ENCODE assay signal across 13 cellular contexts in the genomic region with DNA sequence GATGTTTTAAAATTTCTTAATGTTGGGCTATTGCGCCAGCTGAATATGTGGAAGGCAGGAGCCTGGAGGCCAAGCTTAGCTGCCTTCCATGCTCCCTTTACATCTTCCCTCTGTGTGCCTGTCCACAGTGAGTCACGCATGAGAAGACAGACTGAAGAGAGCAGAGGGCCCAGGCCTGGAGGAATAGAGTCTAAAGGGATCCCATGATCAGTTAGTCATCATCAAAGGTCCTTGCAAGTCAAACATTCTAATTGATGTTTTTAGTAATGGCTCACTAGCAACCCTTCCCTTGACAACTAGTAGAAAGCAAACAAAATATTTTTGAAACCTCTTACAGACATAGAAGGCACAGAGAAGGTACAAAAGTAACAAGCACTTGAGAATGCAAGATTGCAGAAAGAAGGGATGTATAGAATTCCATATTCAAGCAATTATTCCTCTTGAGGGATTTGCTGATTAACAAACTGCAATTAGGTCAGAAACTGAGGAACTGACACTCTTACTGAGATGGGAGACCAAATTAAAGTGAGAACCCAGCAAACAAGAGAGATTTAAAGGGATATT. TPM values are rescaled to one million over a fixed set of nuclear protein-coding genes. Genes with fewer than 3 reads are reported as not detected.
DNase-seq lines count a peak whose midpoint lies in the region; ATAC-seq and TF ChIP-seq lines count a peak whose summit lies in the region.
"Had no signal": no experiment of that assay in that cellular context is flagged by ENCODE, and none has a peak within 500 bp of the region (broad histone marks: within the 10 kb centered on the region; RNA-seq: fewer than 3 reads in every experiment).

No MANE protein-coding gene starts in this region.

- ATAC-seq in Panc1 = no peak
- ATAC-seq in upper lobe of right lung = peak; percentile 71
- ATAC-seq in GM19455 (IDR thresholded peaks at IDR 0.05; ENCODE audit: unreplicated experiment) = no peak
- ATAC-seq: Right ventricle myocardium inferior had no signal

- POLR2A ChIA-PET in MCF 10A (lab: Yijun Ruan, JAX) (no interaction called here), Panc1 (lab: Charles Lee) (no interaction called here)

- DNase-seq in MCF 10A (ENCODE audit: unreplicated experiment) (peak; percentile 23), breast epithelium (ENCODE audit: low spot score in 2 of 2) (no peak), Panc1 (ENCODE audit: low read depth, low spot score) (peak; percentile 38), fibroblast of villous mesenchyme (ENCODE audit: low read depth) (peak; percentile 86), upper lobe of right lung (no peak), transverse colon (no peak), D341Med (ENCODE audit: low spot score) (no peak)
- DNase-seq: activated CD4-positive, CD25-positive, alpha-beta regulatory T cell; activated effector memory CD4-positive, alpha-beta T cell treated with Interleukin-2 at 50 U/mL for 16 hours; CD4-positive, alpha-beta memory T cell; colonic mucosa had no signal

- H3K27ac Mint-ChIP-seq in MCF 10A (ENCODE audit: low read depth, unreplicated experiment) = no peak overlapping the region
- H3K27ac Mint-ChIP-seq: CD4-positive, alpha-beta memory T cell had no signal

- no peak overlapping the region for H3K4me3 Mint-ChIP-seq in MCF 10A (ENCODE audit: unreplicated experiment)
- H3K4me3 Mint-ChIP-seq: CD4-positive, alpha-beta memory T cell had no signal

- no peak overlapping the region for H3K27ac ChIP-seq in breast epithelium
- H3K27ac ChIP-seq in Panc1 (ENCODE audit: low read length) = no peak overlapping the region
- H3K27ac ChIP-seq in upper lobe of right lung = no peak overlapping the region
- H3K27ac ChIP-seq in transverse colon = no peak overlapping the region
- H3K27ac ChIP-seq: colonic mucosa had no signal

- no peaks in the 10 kb centered on the region for H3K36me3 Mint-ChIP-seq in MCF 10A (ENCODE audit: insufficient read depth, unreplicated experiment)

- H3K36me3 ChIP-seq in breast epithelium (peaks cover 3% of the 10 kb centered on the region), Panc1 (ENCODE audit: control insufficient read depth, insufficient read depth, low read length) (no peaks in the 10 kb centered on the region), upper lobe of right lung (no peaks in the 10 kb centered on the region), transverse colon (no peaks in the 10 kb centered on the region)
- H3K36me3 ChIP-seq: colonic mucosa had no signal

- no peaks in the 10 kb centered on the region for H3K9me3 Mint-ChIP-seq in MCF 10A (ENCODE audit: unreplicated experiment)

- no peak for TF ChIP-seq EP300 in transverse colon (IDR thresholded peaks at IDR 0.05; ENCODE audit: low read depth)

- H3K27me3 Mint-ChIP-seq in MCF 10A (ENCODE audit: insufficient read depth, unreplicated experiment) = peaks cover 44% of the 10 kb centered on the region

- H3K27me3 ChIP-seq in breast epithelium = no peaks in the 10 kb centered on the region
- no peaks in the 10 kb centered on the region for H3K27me3 ChIP-seq in Panc1 (ENCODE audit: control insufficient read depth, insufficient read depth, low read length)
- no peaks in the 10 kb centered on the region for H3K27me3 ChIP-seq in upper lobe of right lung
- H3K27me3 ChIP-seq in transverse colon = no peaks in the 10 kb centered on the region
- H3K27me3 ChIP-seq: colonic mucosa had no signal

- CTCF ChIA-PET in MCF 10A (lab: Yijun Ruan, JAX) (no interaction called here), Panc1 (lab: Charles Lee) (no interaction called here)

- in situ Hi-C loops in Panc1 (cut with HindIII; ENCODE audit: low pct_unique_long_range_greater_than_20kb, low sequenced_read_pairs) (no loop called here), transverse colon (cut with MboI; ENCODE audit: low pct_ligation_motif_present in 1 of 4, low pct_unique_long_range_greater_than_20kb in 1 of 4, low sequenced_read_pairs in 3 of 4) (no loop called here)

- H3K4me1 Mint-ChIP-seq in MCF 10A (ENCODE audit: insufficient read depth, unreplicated experiment) = no peaks in the 10 kb centered on the region

- H3K4me3 ChIP-seq in breast epithelium = no peak overlapping the region
- H3K4me3 ChIP-seq in Panc1 (ENCODE audit: low read depth in 2 of 2, low read length in 2 of 2) = no peak overlapping the region
- H3K4me3 ChIP-seq in fibroblast of villous mesenchyme (ENCODE audit: low read depth, low read length) = no peak overlapping the region
- no peak overlapping the region for H3K4me3 ChIP-seq in upper lobe of right lung
- no peak overlapping the region for H3K4me3 ChIP-seq in transverse colon
- H3K4me3 ChIP-seq: colonic mucosa had no signal

- 72 to 73% methylated on average over 2 of the region's 2 CpGs for WGBS in transverse colon (ENCODE audit: low coverage in 1 of 2), 2 donors

- no peak for TF ChIP-seq POLR2A in breast epithelium (IDR thresholded peaks at IDR 0.05)
- TF ChIP-seq POLR2A in transverse colon (IDR thresholded peaks at IDR 0.05) = no peak

- no TSS peak for BruUV-seq in MCF 10A (replicated peaks; lab: Mats Ljungman, UMichigan)
- BruUV-seq in Panc1 (replicated peaks; lab: Mats Ljungman, UMichigan) = no TSS peak

- peaks cover 0 to 4% of the 10 kb centered on the region in 2 donors for H3K9me3 ChIP-seq in breast epithelium
- H3K9me3 ChIP-seq in Panc1 (ENCODE audit: control insufficient read depth, insufficient read depth, low read depth, low read length) = no peaks in the 10 kb centered on the region
- no peaks in the 10 kb centered on the region for H3K9me3 ChIP-seq in upper lobe of right lung
- H3K9me3 ChIP-seq in transverse colon = no peaks in the 10 kb centered on the region
- H3K9me3 ChIP-seq: colonic mucosa had no signal

- H3K4me1 ChIP-seq in breast epithelium (no peaks in the 10 kb centered on the region), Panc1 (ENCODE audit: control insufficient read depth, insufficient read depth, low read length) (no peaks in the 10 kb centered on the region), upper lobe of right lung (no peaks in the 10 kb centered on the region), transverse colon (no peaks in the 10 kb centered on the region)
- H3K4me1 ChIP-seq: colonic mucosa had no signal

- TF ChIP-seq CTCF in MCF 10A (IDR thresholded peaks at IDR 0.05; ENCODE audit: unreplicated experiment) (no peak), breast epithelium (IDR thresholded peaks at IDR 0.05) (no peak), Panc1 (IDR thresholded peaks at IDR 0.05) (no peak), fibroblast of villous mesenchyme (IDR thresholded peaks at IDR 0.05; ENCODE audit: insufficient read depth, low read depth, low read length) (no peak), upper lobe of right lung (IDR thresholded peaks at IDR 0.05) (no peak), transverse colon (IDR thresholded peaks at IDR 0.05) (no peak)

- intact Hi-C loops in MCF 10A (cut with micrococcal nuclease) (no loop called here), breast epithelium (cut with DNase I; ENCODE audit: low total_unique reads) (no loop called here), Panc1 (cut with micrococcal nuclease; ENCODE audit: unreplicated experiment) (no loop called here), upper lobe of right lung (cut with DNase I) (no loop called here), transverse colon (cut with DNase I; ENCODE audit: low total_unique reads) (no loop called here)

RNA-seq across cellular contexts. Expression of a gene that starts 30.7 kb away (rescaled TPM):
- not detected in 2 replicates for total RNA-seq in MCF 10A (2022)
- total RNA-seq in breast epithelium = 10 to 100 TPM in 1 of 3 donors, 1 to 10 TPM in 2; 3.5 to 30.1 (median 6.2) TPM
- total RNA-seq in Panc1 (2021; ENCODE audit: unreplicated experiment) = 0.21 TPM
- polyA plus RNA-seq in Panc1 (2012; ENCODE audit: insufficient read length) = not detected
- 3.2 and 4.3 TPM in 2 replicates for total RNA-seq in fibroblast of villous mesenchyme
- total RNA-seq in upper lobe of right lung = 19.2 TPM
- 1 to 10 TPM in 3 of 4 donors, not detected in 1; 2.5 to 7.6 (median 6.4) TPM for total RNA-seq in transverse colon

Comparison
In these comparisons a context has a peak if more than half of its experiments do, and no peak if none do; other contexts are left out.
1. DNase-seq: peak in MCF 10A (single experiment), Panc1 (single experiment) and fibroblast of villous mesenchyme (single experiment); none in breast epithelium (0 of 2), upper lobe of right lung (single experiment), transverse colon (single experiment) and D341Med (single experiment).